In genomic region chr13:46624353-46624752, GRCh38 we compare ENCODE assay signal across 22 cellular contexts.
A peak's percentile ranks its signal among the peaks of the same experiment; 100 is the strongest.
DNase-seq lines count a peak whose midpoint lies in the region; ATAC-seq, FAIRE-seq and TF ChIP-seq lines count a peak whose summit lies in the region.
"Had no signal": no experiment of that assay in that cellular context is flagged by ENCODE, and none has a peak within 500 bp of the region (broad histone marks: within the 10 kb centered on the region; RNA-seq: fewer than 3 reads in every experiment).

No MANE protein-coding gene starts in this region.

- H3K4me3 ChIP-seq in OCI-LY3 (ENCODE audit: low read length) (peak overlapping the region; percentile 63), sigmoid colon (no peak overlapping the region), pancreas (no peak overlapping the region)
- H3K4me3 ChIP-seq in CD8-positive, alpha-beta T cell (ENCODE audit: low read depth, low read length) = no peak overlapping the region
- H3K4me3 ChIP-seq: heart left ventricle, SJSA1 had no signal

- H3K4me1 ChIP-seq in OCI-LY3 (ENCODE audit: low read length) (peaks cover 75% of the 10 kb centered on the region), sigmoid colon (peaks cover 0 to 78% (median 63%) of the 10 kb centered on the region in 4 donors), pancreas (peaks cover 12 to 33% (median 28%) of the 10 kb centered on the region in 3 donors)
- H3K4me1 ChIP-seq in CD8-positive, alpha-beta T cell (ENCODE audit: insufficient read depth, low read length) = peaks cover 20% of the 10 kb centered on the region

- 79 to 89% methylated on average over 3 of the region's 3 CpGs for WGBS in sigmoid colon, 2 donors
- WGBS in pancreas, 2 donors = 91 to 94% methylated on average over 3 of the region's 3 CpGs

- peaks cover 75% of the 10 kb centered on the region for H3K4me1 Mint-ChIP-seq in CD8-positive, alpha-beta T cell (ENCODE audit: low read depth)

- H3K9me3 ChIP-seq in OCI-LY3 (ENCODE audit: insufficient read depth, low read length) (no peaks in the 10 kb centered on the region), sigmoid colon (no peaks in the 10 kb centered on the region), pancreas (no peaks in the 10 kb centered on the region)
- no peaks in the 10 kb centered on the region for H3K9me3 ChIP-seq in CD8-positive, alpha-beta T cell (ENCODE audit: low read length)
- H3K9me3 ChIP-seq: heart left ventricle, SJSA1 had no signal

- no peaks in the 10 kb centered on the region for H3K27me3 Mint-ChIP-seq in CD8-positive, alpha-beta T cell (ENCODE audit: low read depth)
- H3K27me3 Mint-ChIP-seq: activated CD8-positive, alpha-beta T cell treated with anti-CD3 and anti-CD28 coated beads for 36 hours; activated naive CD4-positive, alpha-beta T cell treated with anti-CD3 and anti-CD28 coated beads, Interleukin-2, amount 10 ng/mL, durations not matched to agents 7 days and 5 days; CD4-positive, alpha-beta T cell; T-helper 17 cell had no signal

- no peak for FAIRE-seq in pancreas (lab: Jason Lieb, UNC)

- TF ChIP-seq POLR2A in sigmoid colon (IDR thresholded peaks at IDR 0.05) = no peak

- H3K27ac ChIP-seq in OCI-LY3 (ENCODE audit: low read length) (peak overlapping the region; percentile 67), sigmoid colon (peak overlapping the region in 3 of 4 donors; percentile 22 to 80 (median 76)), pancreas (no peak overlapping the region)
- H3K27ac ChIP-seq in CD8-positive, alpha-beta T cell (ENCODE audit: low read depth, low read length) = no peak overlapping the region
- H3K27ac ChIP-seq: heart left ventricle, SJSA1 had no signal

- DNase-seq in GM13976 (ENCODE audit: low spot score) (peak; percentile 36), sigmoid colon (no peak), mucosa of gallbladder (ENCODE audit: low spot score) (no peak), pancreas (no peak)
- DNase-seq in CD8-positive, alpha-beta T cell = no peak
- DNase-seq: activated CD4-positive, CD25-positive, alpha-beta regulatory T cell; activated CD8-positive, alpha-beta T cell treated with anti-CD3 and anti-CD28 coated beads for 36 hours; activated naive CD4-positive, alpha-beta T cell treated with anti-CD3 and anti-CD28 coated beads, Interleukin-2, amount 10 ng/mL, durations not matched to agents 7 days and 5 days; activated T-cell treated with anti-CD3 and anti-CD28 coated beads, Interleukin-2, amount 50 U/mL, for 4 hours; CD4-positive, alpha-beta T cell; DMS53; heart left ventricle; midbrain; MM.1S; NCI-H146; stimulated activated CD4-positive, alpha-beta T cell treated with anti-CD3 and anti-CD28 coated beads, Interleukin-12 subunit alpha, Interleukin-12 subunit beta, amount 100 ng/mL, for 4 hours; stimulated activated CD8-positive, alpha-beta memory T cell treated with anti-CD3 and anti-CD28 coated beads, Interleukin-4, amount 100 ng/mL, for 48 hours; T-helper 17 cell had no signal

- H3K9ac ChIP-seq in OCI-LY3 (ENCODE audit: low read length) = peak overlapping the region; percentile 20; the same call in 1 of the 2 replicates

- peaks cover 53% of the 10 kb centered on the region for H4K20me1 ChIP-seq in OCI-LY3 (ENCODE audit: insufficient read depth, low read length)

- in situ Hi-C loops in GM13976 (cut with MboI; ENCODE audit: low sequenced_read_pairs, unreplicated experiment) = no loop called here

- H3K4me3 Mint-ChIP-seq in CD8-positive, alpha-beta T cell = no peak overlapping the region
- H3K4me3 Mint-ChIP-seq: activated CD8-positive, alpha-beta T cell treated with anti-CD3 and anti-CD28 coated beads for 36 hours; activated naive CD4-positive, alpha-beta T cell treated with anti-CD3 and anti-CD28 coated beads, Interleukin-2, amount 10 ng/mL, durations not matched to agents 7 days and 5 days; activated T-cell treated with anti-CD3 and anti-CD28 coated beads, Interleukin-2, amount 50 U/mL, for 4 hours; CD4-positive, alpha-beta T cell; T-helper 17 cell had no signal

- H3K36me3 ChIP-seq in OCI-LY3 (replicated peaks; ENCODE audit: low read depth, low read length) = no peaks in the 10 kb centered on the region
- no peaks in the 10 kb centered on the region for H3K36me3 ChIP-seq in sigmoid colon
- no peaks in the 10 kb centered on the region for H3K36me3 ChIP-seq in CD8-positive, alpha-beta T cell (ENCODE audit: insufficient read depth, low read length)
- H3K36me3 ChIP-seq in pancreas = no peaks in the 10 kb centered on the region
- H3K36me3 ChIP-seq: heart left ventricle, SJSA1 had no signal

- POLR2A ChIA-PET in CD8-positive, alpha-beta T cell (lab: Charles Lee) = interaction anchor here (1.0 kb wide), 1 partner anchor 10 kb away, joined by 5 read pairs; no protein-coding TSS in a partner anchor

- no peak overlapping the region for H3K27ac Mint-ChIP-seq in CD8-positive, alpha-beta T cell
- H3K27ac Mint-ChIP-seq: activated CD8-positive, alpha-beta T cell treated with anti-CD3 and anti-CD28 coated beads for 36 hours; activated naive CD4-positive, alpha-beta T cell treated with anti-CD3 and anti-CD28 coated beads, Interleukin-2, amount 10 ng/mL, durations not matched to agents 7 days and 5 days; CD4-positive, alpha-beta T cell had no signal

- CTCF ChIA-PET in CD8-positive, alpha-beta T cell (lab: Charles Lee) = no interaction called here

- H3K4me2 ChIP-seq in OCI-LY3 (ENCODE audit: low read length) = peak overlapping the region; percentile 87

- no peak for TF ChIP-seq CTCF in GM13976 (IDR thresholded peaks at IDR 0.05; ENCODE audit: borderline replicate concordance, control extremely low read depth, extremely low read depth, insufficient read depth, missing control alignments)
- no peak for TF ChIP-seq CTCF in OCI-LY3 (IDR thresholded peaks at IDR 0.05; ENCODE audit: low read depth, low read length)
- no peak for TF ChIP-seq CTCF in sigmoid colon (IDR thresholded peaks at IDR 0.05)
- no peak for TF ChIP-seq CTCF in CD8-positive, alpha-beta T cell (IDR thresholded peaks at IDR 0.05)
- TF ChIP-seq CTCF in pancreas (IDR thresholded peaks at IDR 0.05) = no peak

- no peak overlapping the region for H2AFZ ChIP-seq in OCI-LY3 (ENCODE audit: low read depth, low read length)

- H3K9me3 Mint-ChIP-seq in CD8-positive, alpha-beta T cell = no peaks in the 10 kb centered on the region
- H3K9me3 Mint-ChIP-seq: activated CD8-positive, alpha-beta T cell treated with anti-CD3 and anti-CD28 coated beads for 36 hours; activated naive CD4-positive, alpha-beta T cell treated with anti-CD3 and anti-CD28 coated beads, Interleukin-2, amount 10 ng/mL, durations not matched to agents 7 days and 5 days; activated T-cell treated with anti-CD3 and anti-CD28 coated beads, Interleukin-2, amount 50 U/mL, for 4 hours; CD4-positive, alpha-beta T cell had no signal

- H3K27me3 ChIP-seq in OCI-LY3 (ENCODE audit: low read depth, low read length) = no peaks in the 10 kb centered on the region
- H3K27me3 ChIP-seq in sigmoid colon = no peaks in the 10 kb centered on the region
- no peaks in the 10 kb centered on the region for H3K27me3 ChIP-seq in CD8-positive, alpha-beta T cell (ENCODE audit: insufficient read depth, low read length)
- no peaks in the 10 kb centered on the region for H3K27me3 ChIP-seq in pancreas
- H3K27me3 ChIP-seq: heart left ventricle, SJSA1 had no signal

- intact Hi-C loops in sigmoid colon (cut with DNase I) (loop anchor here (5.0 kb wide), 1 partner anchor 33 kb away; no protein-coding TSS in a partner anchor), pancreas (cut with DNase I) (no loop called here)
- intact Hi-C loops in CD8-positive, alpha-beta T cell (cut with DNase I, micrococcal nuclease) = no loop called here

- peaks cover 2% of the 10 kb centered on the region for H3K36me3 Mint-ChIP-seq in CD8-positive, alpha-beta T cell
- H3K36me3 Mint-ChIP-seq: activated naive CD4-positive, alpha-beta T cell treated with anti-CD3 and anti-CD28 coated beads, Interleukin-2, amount 10 ng/mL, durations not matched to agents 7 days and 5 days had no signal

- no peak for TF ChIP-seq EP300 in sigmoid colon (IDR thresholded peaks at IDR 0.05)

- ATAC-seq in HG02588 (IDR thresholded peaks at IDR 0.05; ENCODE audit: unreplicated experiment) (peak; percentile 49), pancreas (no peak)
- ATAC-seq in CD8-positive, alpha-beta T cell = no peak
- ATAC-seq: activated CD8-positive, alpha-beta T cell treated with anti-CD3 and anti-CD28 coated beads for 36 hours; activated T-cell treated with anti-CD3 and anti-CD28 coated beads, Interleukin-2, amount 50 U/mL, for 4 hours; heart left ventricle; left lobe of liver; T-helper 17 cell had no signal

- peaks cover 100% of the 10 kb centered on the region for H3K79me2 ChIP-seq in OCI-LY3 (ENCODE audit: low read length)

Comparison
In these comparisons a context has a peak if more than half of its experiments do, and no peak if none do; other contexts are left out.
1. H3K27ac ChIP-seq: peak in OCI-LY3 (single experiment) and sigmoid colon (3 of 4); none in CD8-positive, alpha-beta T cell (single experiment) and pancreas (0 of 4).